In genomic region chr4:1777822-1778641, GRCh38 we compare ENCODE assay signal across 10 cellular contexts. TPM values are rescaled to one million over a fixed set of nuclear protein-coding genes. Genes with fewer than 3 reads are reported as not detected.
DNase-seq lines count a peak whose midpoint lies in the region.
"Had no signal": no experiment of that assay in that cellular context is flagged by ENCODE, and none has a peak within 500 bp of the region (broad histone marks: within the 10 kb centered on the region; RNA-seq: fewer than 3 reads in every experiment).

No MANE protein-coding gene starts in this region.

- no peaks in the 10 kb centered on the region for H3K36me3 Mint-ChIP-seq in activated T-cell treated with anti-CD3 and anti-CD28 coated beads, Interleukin-2, amount 50 U/mL, for 24 hours (ENCODE audit: low read depth)

- H3K4me3 ChIP-seq in SJCRH30: no peak overlapping the region

- peaks cover 33% of the 10 kb centered on the region for H3K4me1 ChIP-seq in SJCRH30

- no peak overlapping the region for H3K27ac ChIP-seq in SJCRH30

- H3K4me3 Mint-ChIP-seq in activated T-cell treated with anti-CD3 and anti-CD28 coated beads, Interleukin-2, amount 50 U/mL, for 24 hours: no peak overlapping the region
- H3K4me3 Mint-ChIP-seq: activated T-cell treated with anti-CD3 and anti-CD28 coated beads, Interleukin-2, amount 50 U/mL, for 72 hours; T-helper 17 cell had no signal

- H3K27me3 ChIP-seq in SJCRH30: peaks cover 21% of the 10 kb centered on the region; the same call in 1 of the 2 replicates

- DNase-seq in H4 (ENCODE audit: low spot score) (peak; percentile 41), SJCRH30 (peak; percentile 54 to 62), globus pallidus (ENCODE audit: low spot score) (peak; percentile 59), posterior cingulate gyrus (peak in 7 of 10 donors; percentile 24 to 91 (median 55)), ACHN (no peak), NOMO-1 treated with dmso at 0.1 percent for 144 hours (lab: John Stamatoyannopoulos, UW; ENCODE audit: unreplicated experiment) (no peak)
- DNase-seq in activated CD4-positive, alpha-beta T cell treated with anti-CD3 and anti-CD28 coated beads for 1 hour: no peak
- DNase-seq in activated T-cell treated with anti-CD3 and anti-CD28 coated beads, Interleukin-2, amount 50 U/mL, for 24 hours: no peak
- DNase-seq: activated T-cell treated with anti-CD3 and anti-CD28 coated beads, Interleukin-2, amount 50 U/mL, for 72 hours; T-helper 17 cell had no signal

- no peaks in the 10 kb centered on the region for H3K9me3 ChIP-seq in SJCRH30 (replicated peaks)

- H3K4me1 Mint-ChIP-seq in activated T-cell treated with anti-CD3 and anti-CD28 coated beads, Interleukin-2, amount 50 U/mL, for 24 hours (ENCODE audit: low read depth): no peaks in the 10 kb centered on the region
- H3K4me1 Mint-ChIP-seq: T-helper 17 cell had no signal

- in situ Hi-C loops in ACHN (cut with HindIII; ENCODE audit: low pct_ligation_motif_present, low pct_unique_long_range_greater_than_20kb, low sequenced_read_pairs): no loop called here

- H3K27ac Mint-ChIP-seq in activated T-cell treated with anti-CD3 and anti-CD28 coated beads, Interleukin-2, amount 50 U/mL, for 24 hours: no peak overlapping the region
- H3K27ac Mint-ChIP-seq: activated T-cell treated with anti-CD3 and anti-CD28 coated beads, Interleukin-2, amount 50 U/mL, for 72 hours; T-helper 17 cell had no signal

- intact Hi-C loops in posterior cingulate gyrus (cut with DNase I): no loop called here

- H3K27me3 Mint-ChIP-seq in activated T-cell treated with anti-CD3 and anti-CD28 coated beads, Interleukin-2, amount 50 U/mL, for 24 hours: no peaks in the 10 kb centered on the region

- H3K36me3 ChIP-seq in SJCRH30: no peaks in the 10 kb centered on the region

- no peaks in the 10 kb centered on the region for H3K9me3 Mint-ChIP-seq in activated T-cell treated with anti-CD3 and anti-CD28 coated beads, Interleukin-2, amount 50 U/mL, for 24 hours
- H3K9me3 Mint-ChIP-seq: activated T-cell treated with anti-CD3 and anti-CD28 coated beads, Interleukin-2, amount 50 U/mL, for 72 hours had no signal

RNA-seq across cellular contexts. Expression of gene FGFR3, which starts 15.1 kb away (rescaled TPM):
- total RNA-seq in H4 (2014; rRNA removed; shearing (Covaris generic)): 1.7 and 2.1 TPM in 2 replicates
- 2.0 and 2.4 TPM in 2 replicates for total RNA-seq in SJCRH30 (2014; rRNA removed; shearing (Covaris generic))

RNA-seq across cellular contexts. Expression of gene TACC3, which starts 56.7 kb away (rescaled TPM):
- 22.3 and 22.6 TPM in 2 replicates for total RNA-seq in H4 (2014; rRNA removed; shearing (Covaris generic))
- 68.3 and 74.7 TPM in 2 replicates for total RNA-seq in SJCRH30 (2014; rRNA removed; shearing (Covaris generic))

RNA-seq across cellular contexts. Expression of gene TMEM129, which starts 56.9 kb away (rescaled TPM):
- 18.4 and 30.7 TPM in 2 replicates for total RNA-seq in H4 (2014; rRNA removed; shearing (Covaris generic))
- total RNA-seq in SJCRH30 (2014; rRNA removed; shearing (Covaris generic)): 15.5 and 18.6 TPM in 2 replicates

Comparison
In these comparisons a context has a peak if more than half of its experiments do, and no peak if none do; other contexts are left out.
1. DNase-seq: peak in H4 (single experiment), SJCRH30 (2 of 2), globus pallidus (single experiment) and posterior cingulate gyrus (7 of 10); none in ACHN (single experiment), activated CD4-positive, alpha-beta T cell treated with anti-CD3 and anti-CD28 coated beads for 1 hour (single experiment), activated T-cell treated with anti-CD3 and anti-CD28 coated beads, Interleukin-2, amount 50 U/mL, for 24 hours (single experiment) and NOMO-1 treated with dmso at 0.1 percent for 144 hours (single experiment).